ENCODE assay signal across 8 cellular contexts in the genomic region with DNA sequence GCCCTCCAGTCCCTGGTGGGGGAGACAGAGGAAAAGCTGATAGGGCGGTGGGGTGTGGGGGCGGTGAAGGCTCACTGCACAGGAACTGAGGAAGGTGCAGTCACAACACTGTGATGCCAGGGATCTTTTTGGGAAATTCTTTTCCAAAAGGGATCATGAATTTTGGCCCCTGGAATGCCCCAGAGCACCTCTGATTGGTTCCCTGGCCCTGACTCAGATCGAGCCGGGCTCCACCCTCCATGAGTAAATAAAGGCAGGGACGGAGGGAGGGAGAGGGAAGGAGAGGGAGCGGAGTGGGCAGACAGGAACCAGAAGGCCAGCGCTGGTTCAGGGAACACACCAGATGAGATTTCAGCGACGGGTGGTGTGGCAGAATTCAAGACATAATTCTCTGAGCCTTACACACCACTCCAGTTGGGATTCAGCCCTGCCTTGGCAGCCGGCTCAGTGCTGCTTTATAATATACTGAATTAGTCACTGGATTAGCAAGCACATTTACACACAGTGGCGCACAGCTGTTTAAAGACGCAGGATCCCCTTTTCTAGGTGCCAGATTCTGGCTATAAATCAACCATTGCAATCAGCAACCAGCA.
A peak's percentile ranks its signal among the peaks of the same experiment; 100 is the strongest.
DNase-seq lines count a peak whose midpoint lies in the region; ATAC-seq and TF ChIP-seq lines count a peak whose summit lies in the region.

No MANE protein-coding gene starts in this region.

- H3K36me3 Mint-ChIP-seq in activated naive CD4-positive, alpha-beta T cell treated with anti-CD3 and anti-CD28 coated beads, Interleukin-2, amount 10 ng/mL, durations not matched to agents 7 days and 5 days, result peaks cover 86% of the 10 kb centered on the region

- peak; percentile 92 for DNase-seq in Daoy (ENCODE audit: low read depth)
- peak; percentile 67 for DNase-seq in NCI-H1092 treated with DMSO at 0.1 percent for 48 hours (lab: John Stamatoyannopoulos, UW)
- peak; percentile 51 for DNase-seq in activated naive CD4-positive, alpha-beta T cell treated with anti-CD3 and anti-CD28 coated beads, Interleukin-2, amount 10 ng/mL, durations not matched to agents 7 days and 5 days
- peak; percentile 75 to 79 for DNase-seq in heart right ventricle
- peak; percentile 91 for DNase-seq in renal cortical epithelial cell (ENCODE audit: low read depth)

- TF ChIP-seq CTCF in heart right ventricle (IDR thresholded peaks at IDR 0.05), result no peak

- H3K36me3 ChIP-seq in heart right ventricle, result peaks cover 0 to 34% (median 0%) of the 10 kb centered on the region in 9 donors

- intact Hi-C loops in heart right ventricle (cut with DNase I), result loop anchor here in 3 of 10 donors (5.0 to 10.0 kb wide), 3 partner anchors 35 to 212 kb away; no protein-coding TSS in a partner anchor

- no peaks in the 10 kb centered on the region for H3K27me3 Mint-ChIP-seq in activated naive CD4-positive, alpha-beta T cell treated with anti-CD3 and anti-CD28 coated beads, Interleukin-2, amount 10 ng/mL, durations not matched to agents 7 days and 5 days

- H3K4me1 Mint-ChIP-seq in activated naive CD4-positive, alpha-beta T cell treated with anti-CD3 and anti-CD28 coated beads, Interleukin-2, amount 10 ng/mL, durations not matched to agents 7 days and 5 days, result peaks cover 99% of the 10 kb centered on the region

- H3K9me3 Mint-ChIP-seq in activated naive CD4-positive, alpha-beta T cell treated with anti-CD3 and anti-CD28 coated beads, Interleukin-2, amount 10 ng/mL, durations not matched to agents 7 days and 5 days, result no peaks in the 10 kb centered on the region

- 9 to 10% methylated on average over 12 of the region's 12 CpGs for WGBS in heart right ventricle, 2 donors

- H3K4me3 ChIP-seq in heart right ventricle, result peak overlapping the region; percentile 8 to 48 (median 36)

- peaks cover 30 to 100% (median 100%) of the 10 kb centered on the region in 9 donors for H3K4me1 ChIP-seq in heart right ventricle

- peak overlapping the region; percentile 96 for H3K4me3 Mint-ChIP-seq in activated naive CD4-positive, alpha-beta T cell treated with anti-CD3 and anti-CD28 coated beads, Interleukin-2, amount 10 ng/mL, durations not matched to agents 7 days and 5 days

- peak; percentile 76 to 96 (median 80) for ATAC-seq in heart right ventricle
- ATAC-seq in GM19324 (IDR thresholded peaks at IDR 0.05; ENCODE audit: low FRiP score, unreplicated experiment), result no peak
- ATAC-seq in GM21515 (IDR thresholded peaks at IDR 0.05; ENCODE audit: unreplicated experiment), result no peak
- ATAC-seq in GM19035 (IDR thresholded peaks at IDR 0.05; ENCODE audit: unreplicated experiment), result no peak

- CTCF ChIA-PET in activated naive CD4-positive, alpha-beta T cell treated with anti-CD3 and anti-CD28 coated beads, Interleukin-2, amount 10 ng/mL, durations not matched to agents 7 days and 5 days (lab: Charles Lee), result interaction anchor here (1.2 to 11.5 kb wide), 7 partner anchors 11 to 123 kb away, joined by 3 to 108 read pairs (median 8); no protein-coding TSS in a partner anchor

- H3K27me3 ChIP-seq in heart right ventricle, result no peaks in the 10 kb centered on the region

- peak overlapping the region; percentile 79 to 97 (median 88) for H3K27ac ChIP-seq in heart right ventricle

- H3K9me3 ChIP-seq in heart right ventricle, result no peaks in the 10 kb centered on the region

- peak overlapping the region; percentile 95 for H3K27ac Mint-ChIP-seq in activated naive CD4-positive, alpha-beta T cell treated with anti-CD3 and anti-CD28 coated beads, Interleukin-2, amount 10 ng/mL, durations not matched to agents 7 days and 5 days

Comparison
In these comparisons a context has a peak if more than half of its experiments do, and no peak if none do; other contexts are left out.
1. ATAC-seq: peak in heart right ventricle (8 of 8); none in GM19324 (single experiment), GM21515 (single experiment) and GM19035 (single experiment).
2. Peak in every context shown above with its lines, with median percentiles within 50 percentile points of each other: DNase-seq.